Comparison of ENCODE assay signal across 8 cellular contexts in the genomic region with DNA sequence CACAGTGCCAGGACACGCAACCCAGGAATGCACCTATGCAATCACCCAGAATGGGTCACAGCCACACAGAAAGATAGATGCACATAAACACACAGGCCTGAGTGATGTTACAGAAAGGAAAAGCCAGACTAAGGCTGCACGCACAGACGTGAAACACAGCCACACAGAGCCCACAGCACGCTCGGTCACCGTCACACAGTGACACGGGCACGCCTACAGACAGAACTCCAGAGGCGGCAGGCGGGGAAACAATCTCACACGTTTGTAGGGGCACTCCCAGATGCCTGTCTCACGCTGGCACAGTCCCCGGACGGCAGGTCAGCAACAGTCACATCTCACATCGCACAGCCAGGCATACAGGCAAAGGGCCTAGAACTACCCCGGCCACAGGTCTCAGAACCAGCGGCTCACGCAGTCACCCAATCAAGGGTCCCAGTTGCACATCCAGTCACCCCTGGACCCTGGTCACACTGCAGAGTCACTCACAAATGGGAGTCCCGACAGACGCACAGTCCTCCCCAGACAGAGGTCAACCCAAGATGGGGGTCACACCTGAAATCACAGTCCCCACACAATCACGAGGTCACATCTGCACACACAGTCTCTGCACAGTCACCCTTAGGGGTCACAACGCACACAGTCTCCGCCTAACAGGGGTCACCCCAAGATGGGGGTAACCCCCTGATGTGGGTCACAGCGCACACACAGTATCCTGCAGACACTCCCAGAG. TPM values are rescaled to one million over a fixed set of nuclear protein-coding genes. Genes with fewer than 3 reads are reported as not detected.
DNase-seq lines count a peak whose midpoint lies in the region; ATAC-seq and TF ChIP-seq lines count a peak whose summit lies in the region.

No MANE protein-coding gene starts in this region.

- TSS peak; percentile 65 for BruUV-seq in mammary epithelial cell (replicated peaks; lab: Mats Ljungman, UMichigan)

- H3K79me2 ChIP-seq in mammary epithelial cell (ENCODE audit: insufficient read depth, low read length): peaks cover 57% of the 10 kb centered on the region

- DNase-seq in Ammon's horn (ENCODE audit: low spot score): peak; percentile 56
- DNase-seq in mammary epithelial cell: peak; percentile 73
- peak; percentile 84 for DNase-seq in left lobe of liver (ENCODE audit: low spot score)
- DNase-seq in stimulated activated CD4-positive, alpha-beta T cell treated with anti-CD3 and anti-CD28 coated beads, Interleukin-4, amount 100 ng/mL, for 1 hour: peak; percentile 63
- DNase-seq in GM10248 (ENCODE audit: extremely low spot score): no peak

- POLR2A ChIA-PET in GM10248 (lab: Yijun Ruan, JAX): no interaction called here

- 1% methylated on average over 14 of the region's 24 CpGs for WGBS in mammary epithelial cell (ENCODE audit: low coverage, missing lambda C conversion rate)

- H3K9ac ChIP-seq in mammary epithelial cell (ENCODE audit: insufficient read depth, low read length): peak overlapping the region; percentile 100

- peaks cover 9% of the 10 kb centered on the region for H3K36me3 ChIP-seq in mammary epithelial cell (ENCODE audit: insufficient read depth, low read length)

- CTCF ChIA-PET in mammary epithelial cell (lab: Charles Lee; ENCODE audit: low non-redundant PET) (no interaction called here), GM10248 (lab: Yijun Ruan, JAX) (interaction anchor here (1.1 to 1.6 kb wide), 2 partner anchors 193 to 239 kb away, joined by 3 to 4 read pairs; no protein-coding TSS in a partner anchor)

- H4K20me1 ChIP-seq in mammary epithelial cell (ENCODE audit: insufficient read depth, low read length): no peaks in the 10 kb centered on the region

- H3K27me3 ChIP-seq in mammary epithelial cell (ENCODE audit: insufficient read depth, low read length): no peaks in the 10 kb centered on the region

- H3K4me1 ChIP-seq in mammary epithelial cell (ENCODE audit: insufficient read depth, low read length): peaks cover 28% of the 10 kb centered on the region

- dilution Hi-C loops in mammary epithelial cell (cut with HindIII; ENCODE audit: low sequenced_read_pairs): no loop called here

- H3K27ac ChIP-seq in mammary epithelial cell (ENCODE audit: insufficient read depth, low read depth, low read length): peak overlapping the region; percentile 97

- H3K4me3 ChIP-seq in WI38 (ENCODE audit: low read depth, low read length) (peak overlapping the region; percentile 84), mammary epithelial cell (replicated peaks in 1 of 3; ENCODE audit: insufficient read depth in 1 of 3, low read depth in 2 of 3, low read length in 3 of 3) (peak overlapping the region; percentile 83 to 94 (median 91))

- peak overlapping the region; percentile 67 for H3K4me2 ChIP-seq in mammary epithelial cell (ENCODE audit: insufficient read depth, low read depth, low read length)

- no peaks in the 10 kb centered on the region for H3K9me3 ChIP-seq in mammary epithelial cell (replicated peaks; ENCODE audit: insufficient read depth, low read length)

- TF ChIP-seq CTCF in WI38 (IDR thresholded peaks at IDR 0.05; ENCODE audit: low read depth, low read length): no peak
- TF ChIP-seq CTCF in mammary epithelial cell (conservative IDR thresholded peaks at IDR 0.05 in 1 of 2, IDR thresholded peaks at IDR 0.05 in 1 of 2; ENCODE audit: extremely low read depth in 1 of 2, insufficient read depth in 1 of 2, low read depth in 1 of 2, low read length in 2 of 2): no peak
- no peak for TF ChIP-seq CTCF in GM10248 (IDR thresholded peaks at IDR 0.05; ENCODE audit: control extremely low read depth, extremely low read depth, low read depth, missing control alignments)

- intact Hi-C loops in mammary epithelial cell (cut with micrococcal nuclease): loop anchor here (1.0 to 10.0 kb wide), 2 partner anchors 238 to 293 kb away; a partner anchor contains a TSS

- in situ Hi-C loops in mammary epithelial cell (cut with MboI; ENCODE audit: low sequenced_read_pairs in 2 of 2): no loop called here

- H2AFZ ChIP-seq in mammary epithelial cell (ENCODE audit: low read depth, low read length): peak overlapping the region; percentile 28

- ATAC-seq in GM19438 (IDR thresholded peaks at IDR 0.05; ENCODE audit: low read depth, unreplicated experiment) (peak; percentile 34), HG03558 (IDR thresholded peaks at IDR 0.05; ENCODE audit: extremely low read depth, unreplicated experiment) (peak; percentile 7), left lobe of liver (peak; percentile 69)

RNA-seq across cellular contexts. Expression of a gene that starts 0.8 kb away (rescaled TPM):
- 10 to 100 TPM; 29.3 to 88.6 TPM for total RNA-seq in mammary epithelial cell
- polyA plus RNA-seq in mammary epithelial cell: 20.8 TPM
- polyA minus RNA-seq in mammary epithelial cell: 43.7 TPM
- total RNA-seq in left lobe of liver: 18.9 TPM

RNA-seq across cellular contexts. Expression of a gene that starts 23.3 kb away (rescaled TPM):
- total RNA-seq in mammary epithelial cell (not detected), left lobe of liver (65.3 TPM)
- polyA plus RNA-seq in mammary epithelial cell: not detected
- polyA minus RNA-seq in mammary epithelial cell: not detected

Comparison
In these comparisons a context has a peak if more than half of its experiments do, and no peak if none do; other contexts are left out.
1. ATAC-seq: peak in every context shown above with its lines; median percentile 69 in left lobe of liver; 34 in GM19438; 7 in HG03558.
2. RNA of a gene that starts 23.3 kb away (total RNA-seq): 65.3 TPM in left lobe of liver (single experiment); not detected in mammary epithelial cell; every median in the first group is over 10 times any median in the second.